In the genomic region with DNA sequence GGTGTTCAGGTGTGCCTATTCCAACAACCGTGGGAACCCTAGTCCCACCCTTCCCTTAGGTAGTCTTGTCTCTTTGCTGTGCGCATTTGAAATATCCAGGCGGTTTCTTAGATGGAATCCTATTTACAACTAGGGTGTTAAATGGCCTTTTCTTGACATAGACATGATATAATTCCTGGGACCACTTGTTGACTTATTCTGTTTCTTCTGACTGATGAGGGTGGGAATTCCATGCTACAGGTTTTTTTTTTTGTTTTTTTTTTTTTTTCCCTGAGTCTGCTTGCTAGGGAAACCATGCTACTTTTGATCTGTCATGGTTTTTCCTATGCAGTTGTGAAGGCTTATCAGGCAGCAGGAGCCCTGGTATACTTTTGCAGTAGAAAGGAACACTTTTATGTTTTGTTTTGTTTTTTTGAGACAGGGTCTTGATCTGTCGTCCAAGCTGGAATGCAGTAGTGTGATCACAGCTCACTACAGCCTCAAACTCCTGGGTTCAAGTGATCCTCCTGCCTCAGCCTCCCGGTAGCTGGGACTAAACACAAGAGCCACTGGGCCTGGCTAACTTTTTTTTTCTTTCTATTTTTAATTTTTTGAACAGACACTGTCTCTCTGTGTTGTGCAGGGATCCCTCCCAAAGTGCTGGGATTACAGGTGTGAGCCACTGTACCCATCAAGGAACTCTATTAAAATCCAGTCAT, we compare ENCODE assay signal across 8 cellular contexts. TPM values are rescaled to one million over a fixed set of nuclear protein-coding genes. Genes with fewer than 3 reads are reported as not detected.
DNase-seq lines count a peak whose midpoint lies in the region; ATAC-seq and TF ChIP-seq lines count a peak whose summit lies in the region.

No MANE protein-coding gene starts in this region.

- DNase-seq in CD4-positive, CD25-positive, alpha-beta regulatory T cell, result no peak
- DNase-seq in effector memory CD8-positive, alpha-beta T cell, result no peak
- DNase-seq in NAMALWA (ENCODE audit: low spot score) (no peak), HK-2 (ENCODE audit: unreplicated experiment) (no peak)

- H3K27ac Mint-ChIP-seq in CD4-positive, CD25-positive, alpha-beta regulatory T cell, result peak overlapping the region; percentile 91 to 96 (median 95)
- peak overlapping the region; percentile 96 to 99 for H3K27ac Mint-ChIP-seq in effector memory CD8-positive, alpha-beta T cell

- peaks cover 84% of the 10 kb centered on the region for H3K4me1 ChIP-seq in CD4-positive, CD25-positive, alpha-beta regulatory T cell (ENCODE audit: control insufficient read depth, insufficient read depth, low read length, poor library complexity, severe bottlenecking)
- H3K4me1 ChIP-seq in Loucy (ENCODE audit: insufficient read depth, low read length, poor library complexity, severe bottlenecking) (peaks cover 70% of the 10 kb centered on the region), neutrophil (ENCODE audit: control insufficient read depth in 1 of 2, insufficient read depth in 1 of 2, low read depth in 1 of 2, low read length in 1 of 2) (peaks cover 73 to 77% of the 10 kb centered on the region in 2 experiments)

- peaks cover 0 to 1% (median 0%) of the 10 kb centered on the region in 7 donors for H3K9me3 Mint-ChIP-seq in CD4-positive, CD25-positive, alpha-beta regulatory T cell
- H3K9me3 Mint-ChIP-seq in effector memory CD8-positive, alpha-beta T cell, result no peaks in the 10 kb centered on the region

- H3K9me2 ChIP-seq in Loucy (replicated peaks; ENCODE audit: low read depth, low read length), result no peaks in the 10 kb centered on the region

- peak overlapping the region; percentile 82 to 98 (median 89) for H3K4me3 Mint-ChIP-seq in CD4-positive, CD25-positive, alpha-beta regulatory T cell
- peak overlapping the region; percentile 98 to 99 for H3K4me3 Mint-ChIP-seq in effector memory CD8-positive, alpha-beta T cell

- ATAC-seq in CD4-positive, CD25-positive, alpha-beta regulatory T cell (ENCODE audit: low read depth in 2 of 2), result no peak
- no peak for ATAC-seq in effector memory CD8-positive, alpha-beta T cell (replicated peaks)
- ATAC-seq in HG03571 (IDR thresholded peaks at IDR 0.05; ENCODE audit: unreplicated experiment) (no peak), HG03196 (IDR thresholded peaks at IDR 0.05; ENCODE audit: unreplicated experiment) (no peak)

- H3F3A ChIP-seq in Loucy (ENCODE audit: low read depth), result peaks cover 21% of the 10 kb centered on the region

- peaks cover 65% of the 10 kb centered on the region for H3K79me2 ChIP-seq in Loucy (ENCODE audit: insufficient read depth, low read length)

- peaks cover 43 to 86% (median 68%) of the 10 kb centered on the region in 4 donors for H3K4me1 Mint-ChIP-seq in CD4-positive, CD25-positive, alpha-beta regulatory T cell
- H3K4me1 Mint-ChIP-seq in effector memory CD8-positive, alpha-beta T cell (ENCODE audit: low read depth in 2 of 2), result peaks cover 62 to 75% of the 10 kb centered on the region in 2 donors

- H3K27ac ChIP-seq in CD4-positive, CD25-positive, alpha-beta regulatory T cell (ENCODE audit: insufficient read depth, low read length, poor library complexity, severe bottlenecking), result peak overlapping the region; percentile 37
- H3K27ac ChIP-seq in neutrophil, result peak overlapping the region; percentile 98

- no peaks in the 10 kb centered on the region for H3K27me3 Mint-ChIP-seq in CD4-positive, CD25-positive, alpha-beta regulatory T cell
- H3K27me3 Mint-ChIP-seq in effector memory CD8-positive, alpha-beta T cell, result no peaks in the 10 kb centered on the region

- peaks cover 37% of the 10 kb centered on the region for H4K20me1 ChIP-seq in Loucy (ENCODE audit: insufficient read depth, low read length, poor library complexity, severe bottlenecking)

- H3K4me3 ChIP-seq in CD4-positive, CD25-positive, alpha-beta regulatory T cell (ENCODE audit: low read depth, low read length), result peak overlapping the region; percentile 97
- peak overlapping the region; percentile 87 for H3K4me3 ChIP-seq in Loucy (ENCODE audit: low read length, poor library complexity, severe bottlenecking)
- peak overlapping the region; percentile 77 to 93 for H3K4me3 ChIP-seq in neutrophil (ENCODE audit: low read depth in 1 of 2, low read length in 1 of 2)

- no peak for TF ChIP-seq CTCF in Loucy (conservative IDR thresholded peaks at IDR 0.05; ENCODE audit: low read length)
- no peak for TF ChIP-seq CTCF in neutrophil (IDR thresholded peaks at IDR 0.05)

- H3K4me2 ChIP-seq in Loucy (ENCODE audit: low read depth, low read length, poor library complexity, severe bottlenecking), result peak overlapping the region; percentile 92

- H3K36me3 ChIP-seq in CD4-positive, CD25-positive, alpha-beta regulatory T cell (ENCODE audit: control insufficient read depth, insufficient read depth, low read length), result no peaks in the 10 kb centered on the region
- H3K36me3 ChIP-seq in Loucy (ENCODE audit: insufficient read depth, low read length) (no peaks in the 10 kb centered on the region), neutrophil (no peaks in the 10 kb centered on the region)

- H3K27me3 ChIP-seq in CD4-positive, CD25-positive, alpha-beta regulatory T cell (ENCODE audit: control insufficient read depth, insufficient read depth, low read length), result no peaks in the 10 kb centered on the region
- H3K27me3 ChIP-seq in Loucy (ENCODE audit: insufficient read depth, low read length, poor library complexity, severe bottlenecking) (no peaks in the 10 kb centered on the region), neutrophil (no peaks in the 10 kb centered on the region)

- H3K36me3 Mint-ChIP-seq in CD4-positive, CD25-positive, alpha-beta regulatory T cell, result peaks cover 4% of the 10 kb centered on the region
- peaks cover 25% of the 10 kb centered on the region for H3K36me3 Mint-ChIP-seq in effector memory CD8-positive, alpha-beta T cell (ENCODE audit: insufficient read depth)

- H3K9me3 ChIP-seq in CD4-positive, CD25-positive, alpha-beta regulatory T cell (ENCODE audit: control insufficient read depth in 2 of 2, low read length in 2 of 2), result no peaks in the 10 kb centered on the region
- H3K9me3 ChIP-seq in Loucy (ENCODE audit: insufficient read depth, low read depth, low read length) (no peaks in the 10 kb centered on the region), neutrophil (no peaks in the 10 kb centered on the region)

- peak overlapping the region; percentile 80 for H3K9ac ChIP-seq in Loucy (ENCODE audit: low read depth, low read length, poor library complexity, severe bottlenecking)

- H2AFZ ChIP-seq in Loucy (ENCODE audit: low read length), result no peak overlapping the region

RNA-seq across cellular contexts. Expression of gene STIM1, which starts 1.5 kb away (rescaled TPM):
- total RNA-seq in CD4-positive, CD25-positive, alpha-beta regulatory T cell, result 134 TPM
- polyA plus RNA-seq in CD4-positive, CD25-positive, alpha-beta regulatory T cell, result 10 to 100 TPM; 25.7 to 30.6 (median 29.7) TPM

RNA-seq across cellular contexts. Expression of gene RHOG, which starts 16.2 kb away (rescaled TPM):
- 173 TPM for total RNA-seq in CD4-positive, CD25-positive, alpha-beta regulatory T cell
- polyA plus RNA-seq in CD4-positive, CD25-positive, alpha-beta regulatory T cell, result 100 to 1,000 TPM; 222 to 276 (median 240) TPM

RNA-seq across cellular contexts. Expression of gene PGAP2, which starts 48.6 kb away (rescaled TPM):
- 11.6 TPM for total RNA-seq in CD4-positive, CD25-positive, alpha-beta regulatory T cell
- 10 to 100 TPM; 11.4 to 16.7 (median 14.0) TPM for polyA plus RNA-seq in CD4-positive, CD25-positive, alpha-beta regulatory T cell

RNA-seq across cellular contexts. Expression of gene NUP98, which starts 59.7 kb away (rescaled TPM):
- total RNA-seq in CD4-positive, CD25-positive, alpha-beta regulatory T cell, result 131 TPM
- 10 to 100 TPM; 28.0 to 48.7 (median 44.6) TPM for polyA plus RNA-seq in CD4-positive, CD25-positive, alpha-beta regulatory T cell
